In genomic region chr19:41353466-41354342, GRCh38 we compare ENCODE assay signal across 8 cellular contexts. TPM values are rescaled to one million over a fixed set of nuclear protein-coding genes. Genes with fewer than 3 reads are reported as not detected.
DNase-seq lines count a peak whose midpoint lies in the region; ATAC-seq and TF ChIP-seq lines count a peak whose summit lies in the region.

Gene TGFB1 (minus strand): TSS chr19:41353922. CDS start chr19:41353044, 878 bp downstream.

- H3K27ac Mint-ChIP-seq in CD8-positive, alpha-beta T cell: peak within 1 kb of the TSS; percentile 96
- H3K27ac Mint-ChIP-seq in T-cell (peak within 1 kb of the TSS; percentile 97 to 98), type B pancreatic cell (no peak within 1 kb of the TSS)
- H3K27ac Mint-ChIP-seq in activated naive CD8-positive, alpha-beta T cell treated with anti-CD3 and anti-CD28 coated beads, Interleukin-2, amount 50 U/mL, for 24 hours: peak within 1 kb of the TSS; percentile 95

- DNase-seq in CD8-positive, alpha-beta T cell: peak; percentile 91 to 97 (median 94)
- DNase-seq in GM20000 (ENCODE audit: low spot score): peak; percentile 99
- DNase-seq in T-cell: peak; percentile 86 to 96 (median 93)
- peak; percentile 94 for DNase-seq in activated naive CD8-positive, alpha-beta T cell treated with anti-CD3 and anti-CD28 coated beads, Interleukin-2, amount 50 U/mL, for 24 hours
- DNase-seq in cardiac septum (ENCODE audit: low spot score): peak; percentile 97
- peak; percentile 26 to 94 (median 54) for DNase-seq in posterior cingulate gyrus
- peak; percentile 80 for DNase-seq in type B pancreatic cell (ENCODE audit: extremely low spot score, unreplicated experiment)

- no peak for TF ChIP-seq EP300 in Ishikawa (IDR thresholded peaks at IDR 0.05; ENCODE audit: borderline replicate concordance)

- H3K27me3 Mint-ChIP-seq in CD8-positive, alpha-beta T cell (ENCODE audit: low read depth): no peaks in the 10 kb centered on the region
- H3K27me3 Mint-ChIP-seq in T-cell: no peaks in the 10 kb centered on the region
- no peaks in the 10 kb centered on the region for H3K27me3 Mint-ChIP-seq in activated naive CD8-positive, alpha-beta T cell treated with anti-CD3 and anti-CD28 coated beads, Interleukin-2, amount 50 U/mL, for 24 hours
- H3K27me3 Mint-ChIP-seq in type B pancreatic cell: peaks cover 55% of the 10 kb centered on the region

- peak within 1 kb of the TSS; percentile 76 for H3K27ac ChIP-seq in CD8-positive, alpha-beta T cell (ENCODE audit: low read depth, low read length)

- H3K4me3 Mint-ChIP-seq in CD8-positive, alpha-beta T cell: peak within 1 kb of the TSS; percentile 95
- peak within 1 kb of the TSS; percentile 97 to 99 (median 99) for H3K4me3 Mint-ChIP-seq in T-cell
- peak within 1 kb of the TSS; percentile 93 for H3K4me3 Mint-ChIP-seq in activated naive CD8-positive, alpha-beta T cell treated with anti-CD3 and anti-CD28 coated beads, Interleukin-2, amount 50 U/mL, for 24 hours
- H3K4me3 Mint-ChIP-seq in type B pancreatic cell: peak within 1 kb of the TSS; percentile 90

- no peaks in the 10 kb centered on the region for H3K9me3 ChIP-seq in CD8-positive, alpha-beta T cell (ENCODE audit: low read length)

- H3K9me3 Mint-ChIP-seq in CD8-positive, alpha-beta T cell: no peaks in the 10 kb centered on the region
- no peaks in the 10 kb centered on the region for H3K9me3 Mint-ChIP-seq in T-cell
- H3K9me3 Mint-ChIP-seq in activated naive CD8-positive, alpha-beta T cell treated with anti-CD3 and anti-CD28 coated beads, Interleukin-2, amount 50 U/mL, for 24 hours: no peaks in the 10 kb centered on the region
- no peaks in the 10 kb centered on the region for H3K9me3 Mint-ChIP-seq in type B pancreatic cell

- peak; percentile 46; the same call in 1 of the 2 replicates for TF ChIP-seq RAD21 in Ishikawa (IDR thresholded peaks at IDR 0.05; ENCODE audit: low read depth)

- peak; percentile 85 for TF ChIP-seq CTCF in CD8-positive, alpha-beta T cell (IDR thresholded peaks at IDR 0.05)
- TF ChIP-seq CTCF in GM20000 (IDR thresholded peaks at IDR 0.05; ENCODE audit: extremely low read depth, missing control alignments) (peak; percentile 92), type B pancreatic cell (conservative IDR thresholded peaks at IDR 0.05) (peak; percentile 93)

- intact Hi-C loops in CD8-positive, alpha-beta T cell (cut with DNase I, micrococcal nuclease): loop anchor here (1.0 to 10.0 kb wide), 10 partner anchors 10 to 911 kb away; partner anchors contain the start of genes COQ8B (in 2 of the 2), ITPKC (in 2 of the 2), ACTMAP (in 1 of the 2) and BCKDHA (in 1 of the 2)
- intact Hi-C loops in cardiac septum (cut with DNase I): loop anchor here (2.0 to 5.0 kb wide), 3 partner anchors 27 to 91 kb away; partner anchors contain the start of gene CCDC97
- intact Hi-C loops in posterior cingulate gyrus (cut with DNase I): no loop called here

- H3K4me3 ChIP-seq in CD8-positive, alpha-beta T cell (ENCODE audit: low read depth, low read length): peak within 1 kb of the TSS; percentile 74

- H3K36me3 ChIP-seq in CD8-positive, alpha-beta T cell (ENCODE audit: insufficient read depth, low read length): no peaks in the 10 kb centered on the region

- H3K36me3 Mint-ChIP-seq in CD8-positive, alpha-beta T cell: peaks cover 30% of the 10 kb centered on the region
- H3K36me3 Mint-ChIP-seq in T-cell: peaks cover 11% of the 10 kb centered on the region
- peaks cover 39% of the 10 kb centered on the region for H3K36me3 Mint-ChIP-seq in activated naive CD8-positive, alpha-beta T cell treated with anti-CD3 and anti-CD28 coated beads, Interleukin-2, amount 50 U/mL, for 24 hours (ENCODE audit: low read depth)
- peaks cover 5% of the 10 kb centered on the region for H3K36me3 Mint-ChIP-seq in type B pancreatic cell

- H3K27me3 ChIP-seq in CD8-positive, alpha-beta T cell (ENCODE audit: insufficient read depth, low read length): no peaks in the 10 kb centered on the region

- CTCF ChIA-PET in CD8-positive, alpha-beta T cell (lab: Charles Lee): interaction anchor here (1.2 to 6.2 kb wide), 7 partner anchors 11 to 150 kb away, joined by 3 to 48 read pairs (median 19); partner anchors contain the start of genes B9D2, CCDC97 and HNRNPUL1
- CTCF ChIA-PET in T-cell (lab: Charles Lee): interaction anchor here in 1 of 2 donors (2.7 kb wide), 1 partner anchor 11 kb away, joined by 17 read pairs; the partner anchor contains the start of gene B9D2

- H3K4me1 Mint-ChIP-seq in CD8-positive, alpha-beta T cell (ENCODE audit: low read depth): peaks cover 60% of the 10 kb centered on the region
- peaks cover 63 to 75% (median 67%) of the 10 kb centered on the region in 3 donors for H3K4me1 Mint-ChIP-seq in T-cell
- peaks cover 69% of the 10 kb centered on the region for H3K4me1 Mint-ChIP-seq in activated naive CD8-positive, alpha-beta T cell treated with anti-CD3 and anti-CD28 coated beads, Interleukin-2, amount 50 U/mL, for 24 hours
- peaks cover 20% of the 10 kb centered on the region for H3K4me1 Mint-ChIP-seq in type B pancreatic cell (ENCODE audit: unreplicated experiment)

- H3K4me1 ChIP-seq in CD8-positive, alpha-beta T cell (ENCODE audit: insufficient read depth, low read length): peaks cover 69% of the 10 kb centered on the region

- POLR2A ChIA-PET in CD8-positive, alpha-beta T cell (lab: Charles Lee): interaction anchor here (0.8 to 6.1 kb wide), 8 partner anchors 10 to 201 kb away, joined by 3 to 57 read pairs (median 5); partner anchors contain the start of genes B9D2 and HNRNPUL1
- POLR2A ChIA-PET in T-cell (lab: Charles Lee): interaction anchor here in 1 of 2 donors (1.0 to 4.9 kb wide), 2 partner anchors 10 to 26 kb away, joined by 4 to 49 read pairs; partner anchors contain the start of gene B9D2

- ATAC-seq in CD8-positive, alpha-beta T cell: peak; percentile 69
- peak; percentile 59 to 73 (median 64) for ATAC-seq in T-cell (replicated peaks in 1 of 4)
- peak; percentile 61 for ATAC-seq in activated naive CD8-positive, alpha-beta T cell treated with anti-CD3 and anti-CD28 coated beads, Interleukin-2, amount 50 U/mL, for 24 hours

TF ChIP-seq in Ishikawa, 13 proteins besides CTCF, POLR2A, EP300 and RAD21:
- TF ChIP-seq NFIC (IDR thresholded peaks at IDR 0.05) (no peak), TCF12 (IDR thresholded peaks at IDR 0.05; ENCODE audit: low read depth) (peak; percentile 22; the same call in 1 of the 2 replicates), CREB1 (IDR thresholded peaks at IDR 0.05; ENCODE audit: low read depth) (no peak), MAX (IDR thresholded peaks at IDR 0.05) (peak; percentile 50), TAF1 (IDR thresholded peaks at IDR 0.05; ENCODE audit: low read depth) (no peak), USF1 (IDR thresholded peaks at IDR 0.05) (no peak), ZBTB7A (IDR thresholded peaks at IDR 0.05; ENCODE audit: low read depth) (peak; percentile 83), TEAD4 (IDR thresholded peaks at IDR 0.05) (no peak), FOXM1 (IDR thresholded peaks at IDR 0.05; ENCODE audit: borderline replicate concordance, low read depth) (no peak), EGR1 (IDR thresholded peaks at IDR 0.05) (peak; percentile 95), REST (IDR thresholded peaks at IDR 0.05; ENCODE audit: low read depth) (no peak), CEBPB (IDR thresholded peaks at IDR 0.05) (no peak), YY1 (IDR thresholded peaks at IDR 0.05; ENCODE audit: low read depth) (no peak)

RNA-seq across cellular contexts. Expression of gene TGFB1, which starts in this region (rescaled TPM):
- 100 to 1,000 TPM; 652 to 710 TPM for total RNA-seq in CD8-positive, alpha-beta T cell
- total RNA-seq in T-cell (100 to 1,000 TPM; 170 to 412 (median 206) TPM), cardiac septum (26.4 TPM), type B pancreatic cell (ENCODE audit: low replicate concordance) (2.3 and 3.4 TPM in 2 replicates)

Comparison
In these comparisons a context has a peak if more than half of its experiments do, and no peak if none do; other contexts are left out.
1. Peak in every context shown above with its lines: DNase-seq, ATAC-seq, H3K4me3 ChIP-seq and H3K27ac ChIP-seq.